In genomic region chr6:2360716-2361115, GRCh38 we compare ENCODE assay signal across 27 cellular contexts.
"Had no signal": no experiment of that assay in that cellular context is flagged by ENCODE, and none has a peak within 500 bp of the region (broad histone marks: within the 10 kb centered on the region; RNA-seq: fewer than 3 reads in every experiment).

No MANE protein-coding gene starts in this region.

- H3K4me3 Mint-ChIP-seq: stimulated activated effector memory CD8-positive, alpha-beta T cell treated with anti-CD3 and anti-CD28 coated beads, Interleukin-12 subunit alpha, Interleukin-12 subunit beta, amount 100 ng/mL, for 72 hours; stimulated activated memory B cell treated with anti-CD40 and anti-IgM and Interleukin-4, amounts not matched to agents 10 μg/mL and 1 μg/mL and 100 μg/mL, for 72 hours; stimulated activated naive B cell treated with anti-CD40 and anti-IgM and Interleukin-4, amounts not matched to agents 10 μg/mL and 1 μg/mL and 100 μg/mL, for 72 hours; stimulated activated naive CD8-positive, alpha-beta T cell treated with anti-CD3 and anti-CD28 coated beads, Interleukin-15, amount 100 ng/mL, for 72 hours; stimulated activated naive CD8-positive, alpha-beta T cell treated with anti-CD3 and anti-CD28 coated beads, Interleukin-15, Interleukin-2, amounts not matched to agents 100 ng/mL and 50 ng/mL, for 24 hours; type B pancreatic cell had no signal

- H3K9me3 ChIP-seq: stomach, suprapubic skin, testis, thoracic aorta, thyroid gland, tibial artery, tibial nerve, transverse colon, upper lobe of left lung, upper lobe of right lung, uterus, vagina had no signal

- H3K4me1 ChIP-seq: stomach, suprapubic skin, testis, thyroid gland, tibial nerve, transverse colon, upper lobe of left lung, upper lobe of right lung, uterus, vagina had no signal

- H3K36me3 ChIP-seq: suprapubic skin, thoracic aorta, thyroid gland, tibial artery, transverse colon, upper lobe of right lung, uterus, vagina had no signal

- ATAC-seq: stimulated activated effector memory CD8-positive, alpha-beta T cell treated with anti-CD3 and anti-CD28 coated beads, Interleukin-12 subunit alpha, Interleukin-12 subunit beta, amount 100 ng/mL, for 72 hours; stimulated activated memory B cell treated with anti-CD40 and anti-IgM and Interleukin-4, amounts not matched to agents 10 μg/mL and 1 μg/mL and 100 μg/mL, for 72 hours; stimulated activated naive B cell treated with anti-CD40 and anti-IgM and Interleukin-4, amounts not matched to agents 10 μg/mL and 1 μg/mL and 100 μg/mL, for 72 hours; stimulated activated naive CD8-positive, alpha-beta T cell treated with anti-CD3 and anti-CD28 coated beads, Interleukin-15, amount 100 ng/mL, for 72 hours; stimulated activated naive CD8-positive, alpha-beta T cell treated with anti-CD3 and anti-CD28 coated beads, Interleukin-15, Interleukin-2, amounts not matched to agents 100 U/mL and 50 U/mL, for 24 hours had no signal

- H3K27me3 ChIP-seq: stomach, suprapubic skin, testis, thyroid gland, tibial artery, tibial nerve, transverse colon, upper lobe of left lung, upper lobe of right lung, uterus, vagina had no signal

- H3K27ac Mint-ChIP-seq: stimulated activated effector memory CD8-positive, alpha-beta T cell treated with anti-CD3 and anti-CD28 coated beads, Interleukin-12 subunit alpha, Interleukin-12 subunit beta, amount 100 ng/mL, for 72 hours; stimulated activated memory B cell treated with anti-CD40 and anti-IgM and Interleukin-4, amounts not matched to agents 10 μg/mL and 1 μg/mL and 100 μg/mL, for 72 hours; stimulated activated naive B cell treated with anti-CD40 and anti-IgM and Interleukin-4, amounts not matched to agents 10 μg/mL and 1 μg/mL and 100 μg/mL, for 72 hours; stimulated activated naive CD8-positive, alpha-beta T cell treated with anti-CD3 and anti-CD28 coated beads, Interleukin-15, Interleukin-2, amounts not matched to agents 100 ng/mL and 50 ng/mL, for 24 hours; type B pancreatic cell had no signal

- H3K4me1 Mint-ChIP-seq: stimulated activated effector memory CD8-positive, alpha-beta T cell treated with anti-CD3 and anti-CD28 coated beads, Interleukin-12 subunit alpha, Interleukin-12 subunit beta, amount 100 ng/mL, for 72 hours; stimulated activated memory B cell treated with anti-CD40 and anti-IgM and Interleukin-4, amounts not matched to agents 10 μg/mL and 1 μg/mL and 100 μg/mL, for 72 hours; stimulated activated naive CD8-positive, alpha-beta T cell treated with anti-CD3 and anti-CD28 coated beads, Interleukin-15, amount 100 ng/mL, for 72 hours had no signal

- H3K36me3 Mint-ChIP-seq: stimulated activated effector memory CD8-positive, alpha-beta T cell treated with anti-CD3 and anti-CD28 coated beads, Interleukin-12 subunit alpha, Interleukin-12 subunit beta, amount 100 ng/mL, for 72 hours had no signal

- H3K9me3 Mint-ChIP-seq: stimulated activated effector memory CD8-positive, alpha-beta T cell treated with anti-CD3 and anti-CD28 coated beads, Interleukin-12 subunit alpha, Interleukin-12 subunit beta, amount 100 ng/mL, for 72 hours; stimulated activated memory B cell treated with anti-CD40 and anti-IgM and Interleukin-4, amounts not matched to agents 10 μg/mL and 1 μg/mL and 100 μg/mL, for 72 hours; stimulated activated naive B cell treated with anti-CD40 and anti-IgM and Interleukin-4, amounts not matched to agents 10 μg/mL and 1 μg/mL and 100 μg/mL, for 72 hours; stimulated activated naive CD8-positive, alpha-beta T cell treated with anti-CD3 and anti-CD28 coated beads, Interleukin-15, amount 100 ng/mL, for 72 hours; stimulated activated naive CD8-positive, alpha-beta T cell treated with anti-CD3 and anti-CD28 coated beads, Interleukin-15, Interleukin-2, amounts not matched to agents 100 ng/mL and 50 ng/mL, for 24 hours; type B pancreatic cell had no signal

- H3K4me3 ChIP-seq: stomach, suprapubic skin, testis, thoracic aorta, thyroid gland, tibial artery, tibial nerve, transverse colon, upper lobe of left lung, upper lobe of right lung, uterus, vagina had no signal

- DNase-seq: stimulated activated CD4-positive, alpha-beta T cell treated with anti-CD3 and anti-CD28 coated beads, Interleukin-2, amount 100 ng/mL, for 48 hours; stimulated activated CD4-positive, alpha-beta T cell treated with anti-CD3 and anti-CD28 coated beads, Interleukin-4, amount 100 ng/mL, for 1 hour; stimulated activated CD4-positive, alpha-beta T cell treated with anti-CD3 and anti-CD28 coated beads, Interleukin-4, amount 100 ng/mL, for 24 hours; stimulated activated CD4-positive, alpha-beta T cell treated with anti-CD3 and anti-CD28 coated beads, Interleukin-4, amount 100 ng/mL, for 4 hours; stimulated activated CD8-positive, alpha-beta memory T cell treated with anti-CD3 and anti-CD28 coated beads, Interleukin-4, amount 100 ng/mL, for 48 hours; stimulated activated naive B cell treated with anti-CD40 and anti-IgM and Interleukin-4, amounts not matched to agents 10 μg/mL and 1 μg/mL and 100 μg/mL, for 72 hours; stimulated activated naive CD4-positive, alpha-beta T cell; stimulated activated naive CD4-positive, alpha-beta T cell treated with Interleukin-2 at 50 U/mL for 16 hours; stimulated activated naive CD8-positive, alpha-beta T cell treated with anti-CD3 and anti-CD28 coated beads, Interleukin-15, amount 100 ng/mL, for 72 hours; stimulated activated naive CD8-positive, alpha-beta T cell treated with anti-CD3 and anti-CD28 coated beads, Interleukin-15, Interleukin-2, amounts not matched to agents 100 U/mL and 50 U/mL, for 24 hours; stomach; substantia nigra; testis; thyroid gland; tibial artery; transverse colon; upper lobe of left lung; upper lobe of right lung; uterus had no signal

- H3K27me3 Mint-ChIP-seq: stimulated activated memory B cell treated with anti-CD40 and anti-IgM and Interleukin-4, amounts not matched to agents 10 μg/mL and 1 μg/mL and 100 μg/mL, for 72 hours; stimulated activated naive B cell treated with anti-CD40 and anti-IgM and Interleukin-4, amounts not matched to agents 10 μg/mL and 1 μg/mL and 100 μg/mL, for 72 hours; stimulated activated naive CD8-positive, alpha-beta T cell treated with anti-CD3 and anti-CD28 coated beads, Interleukin-15, amount 100 ng/mL, for 72 hours; stimulated activated naive CD8-positive, alpha-beta T cell treated with anti-CD3 and anti-CD28 coated beads, Interleukin-15, Interleukin-2, amounts not matched to agents 100 ng/mL and 50 ng/mL, for 24 hours had no signal

- H3K27ac ChIP-seq: stomach, suprapubic skin, testis, thoracic aorta, thyroid gland, tibial artery, tibial nerve, transverse colon, upper lobe of left lung, upper lobe of right lung, uterus, vagina had no signal
